In the genomic region with DNA sequence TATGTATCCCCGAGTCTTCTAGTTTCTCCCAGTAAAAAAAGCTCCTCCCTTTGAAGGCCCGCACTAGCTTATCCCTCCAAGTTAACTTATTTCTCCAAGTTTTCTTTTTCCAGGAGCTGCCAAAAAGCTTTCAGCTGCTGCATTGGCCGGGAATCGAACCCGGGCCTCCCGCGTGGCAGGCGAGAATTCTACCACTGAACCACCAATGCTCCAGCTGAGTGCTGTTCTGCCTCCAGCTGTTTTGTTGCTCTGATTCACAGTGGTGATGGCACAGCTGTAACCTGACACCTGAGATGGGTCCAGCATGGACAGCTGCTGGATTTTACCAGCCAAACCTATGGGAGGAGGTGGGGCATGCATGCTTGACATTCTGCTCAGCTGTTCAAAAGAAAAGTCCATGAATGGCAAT, we compare ENCODE assay signal across 9 cellular contexts. TPM values are rescaled to one million over a fixed set of nuclear protein-coding genes. Genes with fewer than 3 reads are reported as not detected.
DNase-seq lines count a peak whose midpoint lies in the region; ATAC-seq, FAIRE-seq and TF ChIP-seq lines count a peak whose summit lies in the region.
"Had no signal": no experiment of that assay in that cellular context is flagged by ENCODE, and none has a peak within 500 bp of the region (broad histone marks: within the 10 kb centered on the region; RNA-seq: fewer than 3 reads in every experiment).

No MANE protein-coding gene starts in this region.

- POLR2A ChIA-PET in AG04450 (lab: Yijun Ruan, JAX) (interaction anchor here (0.6 to 1.1 kb wide), 4 partner anchors 18 to 689 kb away, joined by 3 to 5 read pairs (median 4); partner anchors contain the start of gene VAC14), HepG2 (lab: Yijun Ruan, JAX) (interaction anchor here (0.8 to 1.3 kb wide), 6 partner anchors 9 to 97 kb away, joined by 3 to 5 read pairs (median 4); no protein-coding TSS in a partner anchor)

- no peak for TF ChIP-seq RAD21 in HepG2 (CRISPR knock-in tag; IDR thresholded peaks at IDR 0.05)

- H4K20me1 ChIP-seq in HepG2 (ENCODE audit: insufficient read depth, low read length) = no peaks in the 10 kb centered on the region

- TF ChIP-seq CTCF in AG04450 (IDR thresholded peaks at IDR 0.05; ENCODE audit: low read depth, low read length) (no peak), brain microvascular endothelial cell (IDR thresholded peaks at IDR 0.05; ENCODE audit: low read depth, low read length, missing control alignments) (no peak), HepG2 (CRISPR knock-in tag; IDR thresholded peaks at IDR 0.05) (no peak)

- H3K4me2 ChIP-seq in HepG2 (ENCODE audit: low read depth, low read length) = no peak overlapping the region

- CTCF ChIA-PET in AG04450 (lab: Charles Lee) (interaction anchor here (1.2 to 2.3 kb wide), 2 partner anchors 9 to 533 kb away, joined by 3 to 10 read pairs; no protein-coding TSS in a partner anchor), HepG2 (lab: Yijun Ruan, JAX; ENCODE audit: low intra/inter-chr PET ratio, low total read pairs) (no interaction called here)

- no peaks in the 10 kb centered on the region for H3K79me2 ChIP-seq in HepG2 (ENCODE audit: insufficient read depth, low read length)

- H3K27ac ChIP-seq in AG04450 (ENCODE audit: low read depth, low read length) = peak overlapping the region; percentile 68
- H3K27ac ChIP-seq in brain microvascular endothelial cell = no peak overlapping the region
- no peak overlapping the region for H3K27ac ChIP-seq in HepG2 (ENCODE audit: extremely low read length, insufficient read depth, low read length)
- H3K27ac ChIP-seq: skin epidermis had no signal

- TF ChIP-seq EP300 in HepG2 (IDR thresholded peaks at IDR 0.05; ENCODE audit: low read depth in 2 of 2, low read length in 2 of 2) (no peak), HepG2 (CRISPR knock-in tag; IDR thresholded peaks at IDR 0.05; ENCODE audit: borderline replicate concordance) (no peak)

- peak; percentile 83 for FAIRE-seq in HepG2 (lab: Jason Lieb, UNC)

- H3K27me3 ChIP-seq in AG04450 (ENCODE audit: control insufficient read depth, insufficient read depth, low read length) = no peaks in the 10 kb centered on the region
- no peaks in the 10 kb centered on the region for H3K27me3 ChIP-seq in brain microvascular endothelial cell (replicated peaks)
- no peaks in the 10 kb centered on the region for H3K27me3 ChIP-seq in HepG2 (ENCODE audit: control insufficient read depth in 1 of 2, insufficient read depth in 2 of 2, low read length in 2 of 2)

- no TSS peak for BruUV-seq in HepG2 (replicated peaks; lab: Mats Ljungman, UMichigan)

- in situ Hi-C loops in KBM-7 (cut with MboI; ENCODE audit: low pct_unique_long_range_greater_than_20kb, low sequenced_read_pairs) = no loop called here
- in situ Hi-C loops in brain microvascular endothelial cell (cut with HindIII; ENCODE audit: low pct_ligation_motif_present, low sequenced_read_pairs) = no loop called here
- in situ Hi-C loops in HepG2 (cut with HindIII; ENCODE audit: extremely low pct_ligation_motif_present, low pct_unique_long_range_greater_than_20kb) = no loop called here

- TF ChIP-seq POLR2A in HepG2 (IDR thresholded peaks at IDR 0.05; ENCODE audit: insufficient read depth in 1 of 2, low read depth in 2 of 2, low read length in 2 of 2) = peak in 1 of 2 experiments; percentile 52; a peak in 2 of 4 replicates

- peaks cover 6% of the 10 kb centered on the region; the same call in 1 of the 2 replicates for H3K4me1 ChIP-seq in HepG2 (ENCODE audit: insufficient read depth, low read length)

- 78% methylated on average over 8 of the region's 8 CpGs for WGBS in HepG2 (ENCODE audit: low lambda C conversion rate)

- H2AFZ ChIP-seq in HepG2 (ENCODE audit: low read length) = no peak overlapping the region

- intact Hi-C loops in HepG2 (cut with micrococcal nuclease; ENCODE audit: unreplicated experiment) = no loop called here

- DNase-seq in AG04450 (ENCODE audit: low read depth, low spot score) (peak; percentile 89), KBM-7 (peak; percentile 39), brain microvascular endothelial cell (peak; percentile 83), HepG2 (ENCODE audit: low spot score) (peak; percentile 82), AML-193 (lab: John Stamatoyannopoulos, UW) (no peak)

- H3K9ac ChIP-seq in HepG2 (ENCODE audit: insufficient read depth, low read depth, low read length) = no peak overlapping the region

- peak; percentile 88 for ATAC-seq in HepG2
- no peak for ATAC-seq in HG02870 (IDR thresholded peaks at IDR 0.05; ENCODE audit: unreplicated experiment)
- ATAC-seq in GM19328 (IDR thresholded peaks at IDR 0.05; ENCODE audit: unreplicated experiment) = no peak
- ATAC-seq in GM19455 (IDR thresholded peaks at IDR 0.05; ENCODE audit: unreplicated experiment) = no peak

- H3K9me3 ChIP-seq in AG04450 (ENCODE audit: control insufficient read depth, insufficient read depth, low read length) (peaks cover 8% of the 10 kb centered on the region), HepG2 (ENCODE audit: low read length) (no peaks in the 10 kb centered on the region)

- H3K36me3 ChIP-seq in brain microvascular endothelial cell (replicated peaks) (peaks cover 34% of the 10 kb centered on the region), HepG2 (replicated peaks in 1 of 2; ENCODE audit: control insufficient read depth in 1 of 2, insufficient read depth in 2 of 2, low read length in 2 of 2) (peaks cover 42 to 73% of the 10 kb centered on the region in 2 experiments)

- H3K4me3 ChIP-seq in AG04450 (ENCODE audit: low read depth, low read length) (no peak overlapping the region), brain microvascular endothelial cell (ENCODE audit: low read depth, low read length) (no peak overlapping the region), HepG2 (replicated peaks in 1 of 3; ENCODE audit: insufficient read depth in 1 of 3, low read depth in 2 of 3, low read length in 3 of 3) (no peak overlapping the region)
- H3K4me3 ChIP-seq: skin epidermis had no signal

TF ChIP-seq in HepG2, 621 proteins besides CTCF, POLR2A, EP300 and RAD21 (continues in another document):
- no peak for TF ChIP-seq FOXO4 (CRISPR knock-in tag; conservative IDR thresholded peaks at IDR 0.05)
- no peak for TF ChIP-seq ZNF224 (CRISPR knock-in tag; IDR thresholded peaks at IDR 0.05)
- TF ChIP-seq ZSCAN29 (CRISPR knock-in tag; conservative IDR thresholded peaks at IDR 0.05) = no peak
- peak; percentile 60; the same call in 1 of the 2 replicates for TF ChIP-seq TARDBP (CRISPR knock-in tag; IDR thresholded peaks at IDR 0.05)
- no peak for TF ChIP-seq ZNF598 (CRISPR knock-in tag; IDR thresholded peaks at IDR 0.05; ENCODE audit: borderline replicate concordance)
- no peak; the same call in 1 of the 2 replicates for TF ChIP-seq ZNF124 (CRISPR knock-in tag; IDR thresholded peaks at IDR 0.05)
- TF ChIP-seq KLF15 (CRISPR knock-in tag; IDR thresholded peaks at IDR 0.05; ENCODE audit: borderline replicate concordance) = no peak
- TF ChIP-seq HDAC6 (IDR thresholded peaks at IDR 0.05; ENCODE audit: low read depth, low read length) = no peak
- no peak for TF ChIP-seq SRSF4 (IDR thresholded peaks at IDR 0.05; ENCODE audit: low read depth, low read length, poor library complexity, severe bottlenecking)
- no peak for TF ChIP-seq NR1H2 (CRISPR knock-in tag; IDR thresholded peaks at IDR 0.05; ENCODE audit: borderline replicate concordance, low read depth)
- no peak for TF ChIP-seq NKX3-1 (CRISPR knock-in tag; IDR thresholded peaks at IDR 0.05)
- TF ChIP-seq DMAP1 (CRISPR knock-in tag; IDR thresholded peaks at IDR 0.05) = no peak

RNA-seq across cellular contexts. Expression of gene VAC14, which starts 22.1 kb away (rescaled TPM):
- 30.2 and 38.6 TPM in 2 replicates for polyA plus RNA-seq in AG04450 (2011; rRNA removed)
- polyA minus RNA-seq in AG04450 (2011; rRNA and poly(A)+ RNA removed) = 49.3 and 61.4 TPM in 2 replicates
- 24.4 and 24.6 TPM in 2 replicates for total RNA-seq in HepG2 (2016; rRNA removed; fragmentation: Illumina TruSeq; extraction: Trizol)
- 9.1 and 12.1 TPM in 2 replicates for total RNA-seq in HepG2 (2016; cell fraction: cytosol; rRNA removed; fragmentation: Illumina TruSeq; extraction: Trizol; ENCODE audit: low read depth)
- 18.1 and 23.9 TPM in 2 replicates for total RNA-seq in HepG2 (2016; cell fraction: insoluble cytoplasmic fraction; rRNA removed; fragmentation: Illumina TruSeq; extraction: Trizol)
- 17.4 and 24.9 TPM in 2 replicates for total RNA-seq in HepG2 (2016; cell fraction: membrane; rRNA removed; fragmentation: Illumina TruSeq; extraction: Trizol)
- total RNA-seq in HepG2 (2016; cell fraction: nucleus; rRNA removed; fragmentation: Illumina TruSeq; extraction: Trizol) = 24.1 and 25.1 TPM in 2 replicates
- 23.5 and 26.0 TPM in 2 replicates for polyA plus RNA-seq in HepG2 (2011; rRNA removed)
- 15.1 and 23.3 TPM in 2 replicates for polyA plus RNA-seq in HepG2 (2011; cell fraction: cytosol; rRNA removed)
- 49.6 and 50.7 TPM in 2 replicates for polyA plus RNA-seq in HepG2 (2011; cell fraction: nucleus; rRNA removed)
- polyA plus RNA-seq in HepG2 (2012) = 18.6 and 24.0 TPM in 2 replicates
- 14.6 and 18.8 TPM in 2 replicates for polyA plus RNA-seq in HepG2 (2016; cell fraction: cytosol; fragmentation: Illumina TruSeq; extraction: Trizol; ENCODE audit: low read depth)
- 29.6 and 36.9 TPM in 2 replicates for polyA plus RNA-seq in HepG2 (2016; cell fraction: insoluble cytoplasmic fraction; fragmentation: Illumina TruSeq; extraction: Trizol; ENCODE audit: low read depth)
- polyA plus RNA-seq in HepG2 (2016; cell fraction: membrane; fragmentation: Illumina TruSeq; extraction: Trizol; ENCODE audit: low read depth) = 28.0 and 35.3 TPM in 2 replicates
- polyA plus RNA-seq in HepG2 (2016; cell fraction: nucleus; fragmentation: Illumina TruSeq; extraction: Trizol; ENCODE audit: insufficient read depth, low read depth) = 41.2 and 46.7 TPM in 2 replicates
- polyA minus RNA-seq in HepG2 (2011; rRNA and poly(A)+ RNA removed; ENCODE audit: low replicate concordance) = 58.3 and 79.6 TPM in 2 replicates
- polyA minus RNA-seq in HepG2 (2011; cell fraction: cytosol; rRNA and poly(A)+ RNA removed) = 22.8 and 23.7 TPM in 2 replicates
- polyA minus RNA-seq in HepG2 (2011; cell fraction: nucleus; rRNA and poly(A)+ RNA removed) = 33.0 and 34.8 TPM in 2 replicates

Comparison
In these comparisons a context has a peak if more than half of its experiments do, and no peak if none do; other contexts are left out.
1. DNase-seq: peak in AG04450 (single experiment), KBM-7 (single experiment), brain microvascular endothelial cell (single experiment) and HepG2 (single experiment); none in AML-193 (0 of 2).